Comparison of ENCODE assay signal across 16 cellular contexts in genomic region chr4:138826754-138827153, GRCh38.
A peak's percentile ranks its signal among the peaks of the same experiment; 100 is the strongest.
DNase-seq lines count a peak whose midpoint lies in the region; ATAC-seq and TF ChIP-seq lines count a peak whose summit lies in the region.
"Had no signal": no experiment of that assay in that cellular context is flagged by ENCODE, and none has a peak within 500 bp of the region (broad histone marks: within the 10 kb centered on the region; RNA-seq: fewer than 3 reads in every experiment).

No MANE protein-coding gene starts in this region.

- H3K4me1 Mint-ChIP-seq in nephron = peaks cover 29% of the 10 kb centered on the region
- H3K4me1 Mint-ChIP-seq in progenitor cell of endocrine pancreas (ENCODE audit: low read depth) = peaks cover 27% of the 10 kb centered on the region
- H3K4me1 Mint-ChIP-seq: CD4-positive, alpha-beta memory T cell had no signal

- H3K9me3 Mint-ChIP-seq in nephron = no peaks in the 10 kb centered on the region
- H3K9me3 Mint-ChIP-seq in progenitor cell of endocrine pancreas (ENCODE audit: low read depth) = no peaks in the 10 kb centered on the region
- H3K9me3 Mint-ChIP-seq: CD4-positive, alpha-beta memory T cell had no signal

- ATAC-seq in GM19467 (IDR thresholded peaks at IDR 0.05; ENCODE audit: unreplicated experiment) = no peak

- no peak for DNase-seq in cardiac muscle cell (ENCODE audit: low read depth in 1 of 2, low spot score in 1 of 2)
- DNase-seq in left ventricle myocardium inferior = no peak
- DNase-seq in GM19240 (ENCODE audit: insufficient read length, low spot score) = no peak
- no peak for DNase-seq in progenitor cell of endocrine pancreas (ENCODE audit: low spot score, unreplicated experiment)
- DNase-seq: C1 segment of cervical spinal cord; Calu3; CD4-positive, alpha-beta memory T cell; COR-L47; DMS53; GF-D8; GM23248; H7; HCEC 1CT had no signal

- H3K27ac Mint-ChIP-seq in nephron (peak overlapping the region; percentile 9 to 29 (median 27)), progenitor cell of endocrine pancreas (no peak overlapping the region)
- H3K27ac Mint-ChIP-seq: CD4-positive, alpha-beta memory T cell had no signal

- H3K27me3 Mint-ChIP-seq in nephron (ENCODE audit: low read depth) = no peaks in the 10 kb centered on the region
- H3K27me3 Mint-ChIP-seq in progenitor cell of endocrine pancreas = no peaks in the 10 kb centered on the region

- peaks cover 20% of the 10 kb centered on the region for H3K4me1 ChIP-seq in cardiac muscle cell (ENCODE audit: low read depth)
- peaks cover 9% of the 10 kb centered on the region for H3K4me1 ChIP-seq in left ventricle myocardium inferior

- H3K27me3 ChIP-seq in cardiac muscle cell = no peaks in the 10 kb centered on the region
- no peaks in the 10 kb centered on the region for H3K27me3 ChIP-seq in left ventricle myocardium inferior (ENCODE audit: low read depth)

- H3K4me3 ChIP-seq in cardiac muscle cell = no peak overlapping the region
- H3K4me3 ChIP-seq in left ventricle myocardium inferior = no peak overlapping the region
- H3K4me3 ChIP-seq: GM23248 had no signal

- H3K9me3 ChIP-seq in cardiac muscle cell (ENCODE audit: low read depth) (no peaks in the 10 kb centered on the region), left ventricle myocardium inferior (replicated peaks) (no peaks in the 10 kb centered on the region)

- H3K36me3 ChIP-seq in cardiac muscle cell (no peaks in the 10 kb centered on the region), left ventricle myocardium inferior (no peaks in the 10 kb centered on the region)

- TF ChIP-seq CTCF in cardiac muscle cell (IDR thresholded peaks at IDR 0.05; ENCODE audit: low read depth, low read length) (no peak), left ventricle myocardium inferior (IDR thresholded peaks at IDR 0.05; ENCODE audit: borderline replicate concordance) (no peak), VCaP (conservative IDR thresholded peaks at IDR 0.05) (no peak), nephron (IDR thresholded peaks at IDR 0.05; ENCODE audit: unreplicated experiment in 3 of 3) (no peak), progenitor cell of endocrine pancreas (IDR thresholded peaks at IDR 0.05; ENCODE audit: unreplicated experiment) (no peak)

- H3K36me3 Mint-ChIP-seq in nephron (ENCODE audit: low read depth) (no peaks in the 10 kb centered on the region), progenitor cell of endocrine pancreas (ENCODE audit: insufficient read depth) (no peaks in the 10 kb centered on the region)
- H3K36me3 Mint-ChIP-seq: CD4-positive, alpha-beta memory T cell had no signal

- H3K27ac ChIP-seq in cardiac muscle cell = peak overlapping the region; percentile 63
- H3K27ac ChIP-seq in left ventricle myocardium inferior (replicated peaks) = no peak overlapping the region
- peak overlapping the region; percentile 85 for H3K27ac ChIP-seq in VCaP
- H3K27ac ChIP-seq: GM23248 had no signal

- intact Hi-C loops in left ventricle myocardium inferior (cut with micrococcal nuclease) = no loop called here

- H3K4me3 Mint-ChIP-seq in nephron (no peak overlapping the region), progenitor cell of endocrine pancreas (ENCODE audit: low read depth) (no peak overlapping the region)
- H3K4me3 Mint-ChIP-seq: CD4-positive, alpha-beta memory T cell had no signal
